ENCODE assay signal across 23 cellular contexts in genomic region chr4:92516450-92516849, GRCh38.
"Had no signal": no experiment of that assay in that cellular context is flagged by ENCODE, and none has a peak within 500 bp of the region (broad histone marks: within the 10 kb centered on the region; RNA-seq: fewer than 3 reads in every experiment).

No MANE protein-coding gene starts in this region.

- H3K27ac ChIP-seq: ovary, psoas muscle, sigmoid colon, stomach, thyroid gland, vagina had no signal

- H3K27me3 ChIP-seq: ovary, sigmoid colon, stomach, thyroid gland, vagina had no signal

- H3K27me3 Mint-ChIP-seq: naive thymus-derived CD8-positive, alpha-beta T cell had no signal

- DNase-seq: cortex of kidney; kidney; mesenchymal stem cell; midbrain; naive thymus-derived CD8-positive, alpha-beta T cell; nephron progenitor cell; occipital lobe; ovary; posterior cingulate gyrus; psoas muscle; right cardiac atrium; sigmoid colon; stimulated activated CD4-positive, alpha-beta T cell treated with anti-CD3 and anti-CD28 coated beads, Interleukin-2, amount 100 ng/mL, for 24 hours; stimulated activated CD4-positive, alpha-beta T cell treated with anti-CD3 and anti-CD28 coated beads, Interleukin-4, amount 100 ng/mL, for 24 hours; stimulated activated naive CD4-positive, alpha-beta T cell treated with Interleukin-2 at 50 U/mL for 16 hours; stomach; thyroid gland; trophoblast cell had no signal

- ATAC-seq: left lobe of liver; naive thymus-derived CD8-positive, alpha-beta T cell; psoas muscle; right cardiac atrium; stimulated activated effector memory CD8-positive, alpha-beta T cell treated with anti-CD3 and anti-CD28 coated beads, Interleukin-12 subunit alpha, Interleukin-12 subunit beta, amount 100 ng/mL, for 72 hours had no signal

- H3K9me3 ChIP-seq: ovary, psoas muscle, sigmoid colon, stomach, thyroid gland, vagina had no signal

- H3K4me1 ChIP-seq: psoas muscle, sigmoid colon, stomach, thyroid gland, vagina had no signal

- H3K9me3 Mint-ChIP-seq: nephron progenitor cell had no signal

- H3K36me3 ChIP-seq: ovary, sigmoid colon, stomach, thyroid gland, vagina had no signal

- H3K4me1 Mint-ChIP-seq: naive thymus-derived CD8-positive, alpha-beta T cell; nephron progenitor cell; stimulated activated effector memory CD8-positive, alpha-beta T cell treated with anti-CD3 and anti-CD28 coated beads, Interleukin-12 subunit alpha, Interleukin-12 subunit beta, amount 100 ng/mL, for 72 hours had no signal

- H3K4me3 Mint-ChIP-seq: naive thymus-derived CD8-positive, alpha-beta T cell; nephron progenitor cell; stimulated activated effector memory CD8-positive, alpha-beta T cell treated with anti-CD3 and anti-CD28 coated beads, Interleukin-12 subunit alpha, Interleukin-12 subunit beta, amount 100 ng/mL, for 72 hours had no signal

- H3K36me3 Mint-ChIP-seq: naive thymus-derived CD8-positive, alpha-beta T cell; stimulated activated effector memory CD8-positive, alpha-beta T cell treated with anti-CD3 and anti-CD28 coated beads, Interleukin-12 subunit alpha, Interleukin-12 subunit beta, amount 100 ng/mL, for 72 hours had no signal

- FAIRE-seq: frontal cortex, kidney had no signal

- H3K4me3 ChIP-seq: lung, ovary, psoas muscle, sigmoid colon, stomach, thyroid gland, vagina had no signal

- H3K27ac Mint-ChIP-seq: naive thymus-derived CD8-positive, alpha-beta T cell; nephron progenitor cell; stimulated activated effector memory CD8-positive, alpha-beta T cell treated with anti-CD3 and anti-CD28 coated beads, Interleukin-12 subunit alpha, Interleukin-12 subunit beta, amount 100 ng/mL, for 72 hours had no signal
